Comparison of ENCODE assay signal across 8 cellular contexts in genomic region chr11:61587541-61587941, GRCh38. TPM values are rescaled to one million over a fixed set of nuclear protein-coding genes. Genes with fewer than 3 reads are reported as not detected.
DNase-seq lines count a peak whose midpoint lies in the region; ATAC-seq, FAIRE-seq and TF ChIP-seq lines count a peak whose summit lies in the region.

No MANE protein-coding gene starts in this region.

- no peak for TF ChIP-seq POLR2A in endothelial cell of umbilical vein (IDR thresholded peaks at IDR 0.05; ENCODE audit: low read depth, low read length)

- no peak overlapping the region for H3K4me2 ChIP-seq in endothelial cell of umbilical vein (ENCODE audit: insufficient read depth, low read length)

- CTCF ChIA-PET in endothelial cell of umbilical vein (lab: Charles Lee): interaction anchor here (0.6 to 3.3 kb wide), 4 partner anchors 18 to 105 kb away, joined by 3 to 10 read pairs (median 4); no protein-coding TSS in a partner anchor

- intact Hi-C loops in endothelial cell of umbilical vein (cut with micrococcal nuclease) (no loop called here), natural killer cell (cut with micrococcal nuclease) (no loop called here)

- no peak overlapping the region for H3K27ac ChIP-seq in endothelial cell of umbilical vein (ENCODE audit: insufficient read depth, low read depth, low read length)

- H2AFZ ChIP-seq in endothelial cell of umbilical vein (ENCODE audit: low read depth, low read length): no peak overlapping the region

- no peak overlapping the region for H3K9ac ChIP-seq in endothelial cell of umbilical vein (replicated peaks; ENCODE audit: extremely low read depth, insufficient read depth, low read length)

- DNase-seq in Daoy (ENCODE audit: low read depth) (peak; percentile 36), T-helper 9 cell (peak; percentile 14), endothelial cell of umbilical vein (ENCODE audit: low read depth, low spot score) (no peak), natural killer cell (no peak), superior temporal gyrus (ENCODE audit: extremely low spot score) (no peak)

- TF ChIP-seq CTCF in endothelial cell of umbilical vein (IDR thresholded peaks at IDR 0.05; ENCODE audit: extremely low read depth in 1 of 2, insufficient read depth in 1 of 2, low read depth in 1 of 2, low read length in 2 of 2): no peak
- no peak for TF ChIP-seq CTCF in natural killer cell (IDR thresholded peaks at IDR 0.05)

- H3K79me2 ChIP-seq in endothelial cell of umbilical vein (ENCODE audit: control insufficient read depth, insufficient read depth, low read length): no peaks in the 10 kb centered on the region

- no peaks in the 10 kb centered on the region for H3K4me1 ChIP-seq in endothelial cell of umbilical vein (ENCODE audit: control insufficient read depth, extremely low read depth, insufficient read depth, low read length)

- dilution Hi-C loops in endothelial cell of umbilical vein (cut with MboI; ENCODE audit: extremely low pct_ligation_motif_present, low sequenced_read_pairs): no loop called here

- BruUV-seq in endothelial cell of umbilical vein (replicated peaks; lab: Mats Ljungman, UMichigan): no TSS peak

- no peaks in the 10 kb centered on the region for H3K36me3 ChIP-seq in endothelial cell of umbilical vein (ENCODE audit: control insufficient read depth in 2 of 2, extremely low read depth in 1 of 2, insufficient read depth in 2 of 2, low read length in 2 of 2)

- H3K27me3 ChIP-seq in endothelial cell of umbilical vein (ENCODE audit: control insufficient read depth in 2 of 2, insufficient read depth in 2 of 2, low read length in 2 of 2): peaks cover 17 to 32% of the 10 kb centered on the region in 2 experiments

- peak; percentile 16 to 58 (median 51) for ATAC-seq in natural killer cell
- ATAC-seq in GM21526 (IDR thresholded peaks at IDR 0.05; ENCODE audit: low FRiP score, unreplicated experiment): no peak
- no peak for ATAC-seq in HG02885 (IDR thresholded peaks at IDR 0.05; ENCODE audit: poor library complexity, unreplicated experiment)
- ATAC-seq in GM18870 (IDR thresholded peaks at IDR 0.05; ENCODE audit: unreplicated experiment): no peak

- H3K27me3 Mint-ChIP-seq in natural killer cell (ENCODE audit: low read depth in 2 of 2): peaks cover 49 to 54% of the 10 kb centered on the region in 2 donors

- H3K36me3 Mint-ChIP-seq in natural killer cell: no peaks in the 10 kb centered on the region

- H3K4me3 ChIP-seq in endothelial cell of umbilical vein (replicated peaks in 1 of 3; ENCODE audit: insufficient read depth in 1 of 3, low read depth in 1 of 3, low read length in 3 of 3): peak overlapping the region in 1 of 3 experiments; percentile 7

- H3K9me3 ChIP-seq in endothelial cell of umbilical vein (replicated peaks; ENCODE audit: control insufficient read depth, insufficient read depth, low read length): no peaks in the 10 kb centered on the region

- H3K4me1 Mint-ChIP-seq in natural killer cell: peaks cover 7 to 11% of the 10 kb centered on the region in 2 donors

- H3K4me3 Mint-ChIP-seq in natural killer cell: peak overlapping the region; percentile 37

- no peaks in the 10 kb centered on the region for H4K20me1 ChIP-seq in endothelial cell of umbilical vein (replicated peaks; ENCODE audit: control insufficient read depth, extremely low read depth, insufficient read depth, low read length)

- no peak overlapping the region for H3K27ac Mint-ChIP-seq in natural killer cell

- H3K9me3 Mint-ChIP-seq in natural killer cell: no peaks in the 10 kb centered on the region

- no peaks in the 10 kb centered on the region for H3K9me1 ChIP-seq in endothelial cell of umbilical vein (replicated peaks; ENCODE audit: control insufficient read depth, extremely low read depth, insufficient read depth, low read length)

- FAIRE-seq in endothelial cell of umbilical vein (lab: Jason Lieb, UNC): no peak

- POLR2A ChIA-PET in endothelial cell of umbilical vein (lab: Charles Lee): no interaction called here

TF ChIP-seq in endothelial cell of umbilical vein, 7 proteins besides CTCF, POLR2A, EP300 and RAD21:
- TF ChIP-seq EZH2 (IDR thresholded peaks at IDR 0.05; ENCODE audit: borderline replicate concordance, low read depth, low read length, severe bottlenecking): peak; percentile 27
- TF ChIP-seq, protein P1, sequence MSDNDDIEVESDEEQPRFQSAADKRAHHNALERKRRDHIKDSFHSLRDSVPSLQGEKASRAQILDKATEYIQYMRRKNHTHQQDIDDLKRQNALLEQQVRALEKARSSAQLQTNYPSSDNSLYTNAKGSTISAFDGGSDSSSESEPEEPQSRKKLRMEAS (IDR thresholded peaks at IDR 0.05; ENCODE audit: insufficient read depth, insufficient read length): no peak

RNA-seq across cellular contexts. Expression of gene SYT7, which starts 6.7 kb away (rescaled TPM):
- total RNA-seq in Daoy (2014; rRNA removed; shearing (Covaris generic)): 0.34 and 0.77 TPM in 2 replicates
- total RNA-seq in endothelial cell of umbilical vein: 0.55 and 0.78 TPM in 2 replicates
- 0.08 and 0.13 TPM in 2 replicates for polyA plus RNA-seq in endothelial cell of umbilical vein
- polyA plus RNA-seq in endothelial cell of umbilical vein (2011; cell fraction: cytosol; rRNA removed): 0.12 and 0.20 TPM in 2 replicates
- 0.11 and 0.21 TPM in 2 replicates for polyA plus RNA-seq in endothelial cell of umbilical vein (2011; cell fraction: nucleus; rRNA removed)
- 0.12 and 0.26 TPM in 2 replicates for polyA plus RNA-seq in endothelial cell of umbilical vein (2012)
- polyA minus RNA-seq in endothelial cell of umbilical vein: 0.13 and 0.36 TPM in 2 replicates
- polyA minus RNA-seq in endothelial cell of umbilical vein (2011; cell fraction: cytosol; rRNA and poly(A)+ RNA removed): 1.8 TPM
- 0.10 and 0.24 TPM in 2 replicates for polyA minus RNA-seq in endothelial cell of umbilical vein (2011; cell fraction: nucleus; rRNA and poly(A)+ RNA removed)
- total RNA-seq in natural killer cell: under 1 TPM in 1 of 3 donors, not detected in 2; 0.07 TPM

Comparison
In these comparisons a context has a peak if more than half of its experiments do, and no peak if none do; other contexts are left out.
1. DNase-seq: peak in Daoy (single experiment) and T-helper 9 cell (single experiment); none in endothelial cell of umbilical vein (single experiment), natural killer cell (single experiment) and superior temporal gyrus (single experiment).
2. ATAC-seq: peak in natural killer cell (3 of 3); none in GM21526 (single experiment), HG02885 (single experiment) and GM18870 (single experiment).